8 cellular contexts compared by ENCODE assay signal in genomic region chr19:3061214-3062161, GRCh38. TPM values are rescaled to one million over a fixed set of nuclear protein-coding genes. Genes with fewer than 3 reads are reported as not detected.
DNase-seq lines count a peak whose midpoint lies in the region; ATAC-seq, FAIRE-seq and TF ChIP-seq lines count a peak whose summit lies in the region.

No MANE protein-coding gene starts in this region.

- H3K4me3 ChIP-seq in Panc1 (ENCODE audit: low read depth in 2 of 2, low read length in 2 of 2) = peak overlapping the region; percentile 64 to 66
- H3K4me3 ChIP-seq in prostate gland = peak overlapping the region; percentile 90 to 95

- CTCF ChIA-PET in Panc1 (lab: Charles Lee) = interaction anchor here (0.6 kb wide), 1 partner anchor 39 kb away, joined by 3 read pairs; no protein-coding TSS in a partner anchor

- H3K9me3 Mint-ChIP-seq in activated naive CD4-positive, alpha-beta T cell treated with anti-CD3 and anti-CD28 coated beads, Interleukin-2, amount 50 U/mL, for 24 hours = no peaks in the 10 kb centered on the region

- peak overlapping the region; percentile 87 for H3K4me3 Mint-ChIP-seq in activated naive CD4-positive, alpha-beta T cell treated with anti-CD3 and anti-CD28 coated beads, Interleukin-2, amount 50 U/mL, for 24 hours

- BruUV-seq in Panc1 (replicated peaks; lab: Mats Ljungman, UMichigan) = no TSS peak

- H3K4me1 Mint-ChIP-seq in activated naive CD4-positive, alpha-beta T cell treated with anti-CD3 and anti-CD28 coated beads, Interleukin-2, amount 50 U/mL, for 24 hours = peaks cover 48% of the 10 kb centered on the region

- ATAC-seq in Panc1 (0 out of 2 replicates have a peak, but pooled peaks have one; percentile 23), HG03280 (IDR thresholded peaks at IDR 0.05; ENCODE audit: unreplicated experiment) (no peak), GM21786 (IDR thresholded peaks at IDR 0.05; ENCODE audit: unreplicated experiment) (no peak)

- intact Hi-C loops in Panc1 (cut with micrococcal nuclease; ENCODE audit: unreplicated experiment) (no loop called here), cardiac septum (cut with DNase I) (loop anchor here (2.0 to 5.0 kb wide), 3 partner anchors 25 to 84 kb away; partner anchors contain the start of gene TLE6), prostate gland (cut with DNase I) (loop anchor here (5.0 kb wide), 1 partner anchor 84 kb away; the partner anchor contains the start of gene TLE6)

- H3K36me3 ChIP-seq in Panc1 (ENCODE audit: control insufficient read depth, insufficient read depth, low read length) = no peaks in the 10 kb centered on the region
- H3K36me3 ChIP-seq in prostate gland = peaks cover 0 to 4% of the 10 kb centered on the region in 2 donors

- DNase-seq in GM12891 (ENCODE audit: insufficient read length, low spot score) = peak; percentile 84
- DNase-seq in Panc1 (ENCODE audit: low read depth, low spot score) = no peak
- DNase-seq in cardiac septum (ENCODE audit: low spot score) = peak; percentile 78
- peak; percentile 54 for DNase-seq in prostate gland (ENCODE audit: low spot score)
- no peak for DNase-seq in SW 1271 (lab: John Stamatoyannopoulos, UW)

- H3K9me3 ChIP-seq in Panc1 (ENCODE audit: control insufficient read depth, insufficient read depth, low read depth, low read length) = no peaks in the 10 kb centered on the region
- H3K9me3 ChIP-seq in prostate gland = no peaks in the 10 kb centered on the region

- peak; percentile 76 for FAIRE-seq in GM12891 (lab: Jason Lieb, UNC)

- WGBS in prostate gland = under 1% methylated on average over 32 of the region's 85 CpGs

- in situ Hi-C loops in Panc1 (cut with HindIII; ENCODE audit: low pct_unique_long_range_greater_than_20kb, low sequenced_read_pairs) = no loop called here

- POLR2A ChIA-PET in Panc1 (lab: Charles Lee) = interaction anchor here (0.6 kb wide), 1 partner anchor 823 kb away, joined by 19 read pairs; no protein-coding TSS in a partner anchor

- H3K27ac Mint-ChIP-seq in activated naive CD4-positive, alpha-beta T cell treated with anti-CD3 and anti-CD28 coated beads, Interleukin-2, amount 50 U/mL, for 24 hours = peak overlapping the region; percentile 65

- TF ChIP-seq POLR2A in GM12891 (IDR thresholded peaks at IDR 0.05; ENCODE audit: low read depth, low read length) (no peak), prostate gland (IDR thresholded peaks at IDR 0.05) (peak; percentile 58)

- peak overlapping the region; percentile 83 for H3K27ac ChIP-seq in Panc1 (ENCODE audit: low read length)
- H3K27ac ChIP-seq in prostate gland = peak overlapping the region; percentile 97 to 99

- peaks cover 26% of the 10 kb centered on the region for H3K4me1 ChIP-seq in Panc1 (ENCODE audit: control insufficient read depth, insufficient read depth, low read length)
- peaks cover 19% of the 10 kb centered on the region for H3K4me1 ChIP-seq in prostate gland (replicated peaks)

- H3K27me3 Mint-ChIP-seq in activated naive CD4-positive, alpha-beta T cell treated with anti-CD3 and anti-CD28 coated beads, Interleukin-2, amount 50 U/mL, for 24 hours = no peaks in the 10 kb centered on the region

- TF ChIP-seq CTCF in Panc1 (IDR thresholded peaks at IDR 0.05) (no peak; the same call in 1 of the 2 replicates), prostate gland (IDR thresholded peaks at IDR 0.05) (peak in 3 of 4 experiments; percentile 36 to 50 (median 50))

- H3K27me3 ChIP-seq in Panc1 (ENCODE audit: control insufficient read depth, insufficient read depth, low read length) (no peaks in the 10 kb centered on the region), prostate gland (replicated peaks; ENCODE audit: insufficient read depth) (no peaks in the 10 kb centered on the region)

- H3K36me3 Mint-ChIP-seq in activated naive CD4-positive, alpha-beta T cell treated with anti-CD3 and anti-CD28 coated beads, Interleukin-2, amount 50 U/mL, for 24 hours = peaks cover 3% of the 10 kb centered on the region

TF ChIP-seq in GM12891, 5 proteins besides CTCF, POLR2A, EP300 and RAD21:
- TF ChIP-seq POLR2AphosphoS5 (IDR thresholded peaks at IDR 0.05; ENCODE audit: low read depth, low read length) (no peak), SPI1 (IDR thresholded peaks at IDR 0.05; ENCODE audit: low read depth, low read length) (no peak), POU2F2 (IDR thresholded peaks at IDR 0.05; ENCODE audit: low read depth, low read length) (no peak), PAX5 (IDR thresholded peaks at IDR 0.05; ENCODE audit: insufficient read depth, low read length, severe bottlenecking) (no peak), TAF1 (IDR thresholded peaks at IDR 0.05; ENCODE audit: low read depth, low read length) (no peak)

RNA-seq across cellular contexts. Expression of gene TLE5, which starts 0.8 kb away (rescaled TPM):
- polyA plus RNA-seq in GM12891 (2012; ENCODE audit: low read depth, missing spikeins) = 250 TPM
- total RNA-seq in Panc1 (2021; ENCODE audit: unreplicated experiment) = 287 TPM
- 828 TPM for polyA plus RNA-seq in Panc1 (2012; ENCODE audit: insufficient read length)
- total RNA-seq in cardiac septum = 804 TPM
- total RNA-seq in prostate gland = 100 to 1,000 TPM; 546 to 767 TPM

RNA-seq across cellular contexts. Expression of gene TLE2, which starts 32.4 kb away (rescaled TPM):
- polyA plus RNA-seq in GM12891 (2012; ENCODE audit: low read depth, missing spikeins) = 0.06 TPM
- 6.2 TPM for total RNA-seq in Panc1 (2021; ENCODE audit: unreplicated experiment)
- 31.3 TPM for polyA plus RNA-seq in Panc1 (2012; ENCODE audit: insufficient read length)
- total RNA-seq in cardiac septum = 48.0 TPM
- total RNA-seq in prostate gland = 10 to 100 TPM; 61.9 to 82.1 TPM

RNA-seq across cellular contexts. Expression of gene GNA11, which starts 32.7 kb away (rescaled TPM):
- 4.3 TPM for polyA plus RNA-seq in GM12891 (2012; ENCODE audit: low read depth, missing spikeins)
- total RNA-seq in Panc1 (2021; ENCODE audit: unreplicated experiment) = 64.6 TPM
- 120 TPM for polyA plus RNA-seq in Panc1 (2012; ENCODE audit: insufficient read length)
- total RNA-seq in cardiac septum = 60.9 TPM
- total RNA-seq in prostate gland = 100 to 1,000 TPM in 1 of 2 donors, 10 to 100 TPM in 1; 61.3 to 117 TPM

Comparison
In these comparisons a context has a peak if more than half of its experiments do, and no peak if none do; other contexts are left out.
1. DNase-seq: peak in GM12891 (single experiment), cardiac septum (single experiment) and prostate gland (single experiment); none in Panc1 (single experiment) and SW 1271 (0 of 2).